Comparison of ENCODE assay signal across 1 cellular context in the genomic region with DNA sequence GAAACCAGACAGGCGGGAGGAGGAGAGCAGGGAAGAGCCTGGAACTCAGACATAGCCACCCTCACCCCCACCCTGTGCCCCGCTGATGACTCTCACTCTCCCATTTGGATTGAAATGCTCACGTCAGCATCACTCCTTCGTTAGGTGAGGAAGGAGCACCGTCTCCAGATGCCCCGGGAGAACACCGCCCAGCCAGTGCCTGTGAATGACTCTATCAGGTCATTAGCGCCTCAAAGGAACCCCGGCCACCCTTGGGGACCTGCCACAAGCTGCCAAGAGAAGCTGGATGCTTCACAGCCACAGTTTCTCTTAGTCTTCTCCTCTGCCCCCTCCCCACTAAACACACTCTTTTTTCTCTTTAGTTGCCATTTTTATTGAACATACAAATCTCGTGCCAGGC.
TF ChIP-seq lines count a peak whose summit lies in the region.

No MANE protein-coding gene starts in this region.

TF ChIP-seq in GM23338, 12 proteins besides CTCF, POLR2A, EP300 and RAD21 (continued from another document):
- TF ChIP-seq, protein P1, sequence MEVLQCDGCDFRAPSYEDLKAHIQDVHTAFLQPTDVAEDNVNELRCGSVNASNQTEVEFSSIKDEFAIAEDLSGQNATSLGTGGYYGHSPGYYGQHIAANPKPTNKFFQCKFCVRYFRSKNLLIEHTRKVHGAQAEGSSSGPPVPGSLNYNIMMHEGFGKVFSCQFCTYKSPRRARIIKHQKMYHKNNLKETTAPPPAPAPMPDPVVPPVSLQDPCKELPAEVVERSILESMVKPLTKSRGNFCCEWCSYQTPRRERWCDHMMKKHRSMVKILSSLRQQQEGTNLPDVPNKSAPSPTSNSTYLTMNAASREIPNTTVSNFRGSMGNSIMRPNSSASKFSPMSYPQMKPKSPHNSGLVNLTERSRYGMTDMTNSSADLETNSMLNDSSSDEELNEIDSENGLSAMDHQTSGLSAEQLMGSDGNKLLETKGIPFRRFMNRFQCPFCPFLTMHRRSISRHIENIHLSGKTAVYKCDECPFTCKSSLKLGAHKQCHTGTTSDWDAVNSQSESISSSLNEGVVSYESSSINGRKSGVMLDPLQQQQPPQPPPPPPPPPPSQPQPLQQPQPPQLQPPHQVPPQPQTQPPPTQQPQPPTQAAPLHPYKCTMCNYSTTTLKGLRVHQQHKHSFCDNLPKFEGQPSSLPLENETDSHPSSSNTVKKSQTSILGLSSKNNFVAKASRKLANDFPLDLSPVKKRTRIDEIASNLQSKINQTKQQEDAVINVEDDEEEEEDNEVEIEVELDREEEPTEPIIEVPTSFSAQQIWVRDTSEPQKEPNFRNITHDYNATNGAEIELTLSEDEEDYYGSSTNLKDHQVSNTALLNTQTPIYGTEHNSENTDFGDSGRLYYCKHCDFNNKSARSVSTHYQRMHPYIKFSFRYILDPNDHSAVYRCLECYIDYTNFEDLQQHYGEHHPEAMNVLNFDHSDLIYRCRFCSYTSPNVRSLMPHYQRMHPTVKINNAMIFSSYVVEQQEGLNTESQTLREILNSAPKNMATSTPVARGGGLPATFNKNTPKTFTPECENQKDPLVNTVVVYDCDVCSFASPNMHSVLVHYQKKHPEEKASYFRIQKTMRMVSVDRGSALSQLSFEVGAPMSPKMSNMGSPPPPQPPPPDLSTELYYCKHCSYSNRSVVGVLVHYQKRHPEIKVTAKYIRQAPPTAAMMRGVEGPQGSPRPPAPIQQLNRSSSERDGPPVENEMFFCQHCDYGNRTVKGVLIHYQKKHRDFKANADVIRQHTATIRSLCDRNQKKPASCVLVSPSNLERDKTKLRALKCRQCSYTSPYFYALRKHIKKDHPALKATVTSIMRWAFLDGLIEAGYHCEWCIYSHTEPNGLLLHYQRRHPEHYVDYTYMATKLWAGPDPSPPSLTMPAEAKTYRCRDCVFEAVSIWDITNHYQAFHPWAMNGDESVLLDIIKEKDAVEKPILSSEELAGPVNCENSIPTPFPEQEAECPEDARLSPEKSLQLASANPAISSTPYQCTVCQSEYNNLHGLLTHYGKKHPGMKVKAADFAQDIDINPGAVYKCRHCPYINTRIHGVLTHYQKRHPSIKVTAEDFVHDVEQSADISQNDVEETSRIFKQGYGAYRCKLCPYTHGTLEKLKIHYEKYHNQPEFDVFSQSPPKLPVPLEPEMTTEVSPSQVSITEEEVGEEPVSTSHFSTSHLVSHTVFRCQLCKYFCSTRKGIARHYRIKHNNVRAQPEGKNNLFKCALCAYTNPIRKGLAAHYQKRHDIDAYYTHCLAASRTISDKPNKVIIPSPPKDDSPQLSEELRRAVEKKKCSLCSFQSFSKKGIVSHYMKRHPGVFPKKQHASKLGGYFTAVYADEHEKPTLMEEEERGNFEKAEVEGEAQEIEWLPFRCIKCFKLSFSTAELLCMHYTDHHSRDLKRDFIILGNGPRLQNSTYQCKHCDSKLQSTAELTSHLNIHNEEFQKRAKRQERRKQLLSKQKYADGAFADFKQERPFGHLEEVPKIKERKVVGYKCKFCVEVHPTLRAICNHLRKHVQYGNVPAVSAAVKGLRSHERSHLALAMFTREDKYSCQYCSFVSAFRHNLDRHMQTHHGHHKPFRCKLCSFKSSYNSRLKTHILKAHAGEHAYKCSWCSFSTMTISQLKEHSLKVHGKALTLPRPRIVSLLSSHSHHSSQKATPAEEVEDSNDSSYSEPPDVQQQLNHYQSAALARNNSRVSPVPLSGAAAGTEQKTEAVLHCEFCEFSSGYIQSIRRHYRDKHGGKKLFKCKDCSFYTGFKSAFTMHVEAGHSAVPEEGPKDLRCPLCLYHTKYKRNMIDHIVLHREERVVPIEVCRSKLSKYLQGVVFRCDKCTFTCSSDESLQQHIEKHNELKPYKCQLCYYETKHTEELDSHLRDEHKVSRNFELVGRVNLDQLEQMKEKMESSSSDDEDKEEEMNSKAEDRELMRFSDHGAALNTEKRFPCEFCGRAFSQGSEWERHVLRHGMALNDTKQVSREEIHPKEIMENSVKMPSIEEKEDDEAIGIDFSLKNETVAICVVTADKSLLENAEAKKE (CRISPR knock-in tag; IDR thresholded peaks at IDR 0.05), result no peak
- TF ChIP-seq, protein P2, sequence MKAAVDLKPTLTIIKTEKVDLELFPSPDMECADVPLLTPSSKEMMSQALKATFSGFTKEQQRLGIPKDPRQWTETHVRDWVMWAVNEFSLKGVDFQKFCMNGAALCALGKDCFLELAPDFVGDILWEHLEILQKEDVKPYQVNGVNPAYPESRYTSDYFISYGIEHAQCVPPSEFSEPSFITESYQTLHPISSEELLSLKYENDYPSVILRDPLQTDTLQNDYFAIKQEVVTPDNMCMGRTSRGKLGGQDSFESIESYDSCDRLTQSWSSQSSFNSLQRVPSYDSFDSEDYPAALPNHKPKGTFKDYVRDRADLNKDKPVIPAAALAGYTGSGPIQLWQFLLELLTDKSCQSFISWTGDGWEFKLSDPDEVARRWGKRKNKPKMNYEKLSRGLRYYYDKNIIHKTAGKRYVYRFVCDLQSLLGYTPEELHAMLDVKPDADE (IDR thresholded peaks at IDR 0.05), result no peak
- no peak for TF ChIP-seq STAT1 (IDR thresholded peaks at IDR 0.05; ENCODE audit: unreplicated experiment)
- TF ChIP-seq ZNF331 (CRISPR knock-in tag; IDR thresholded peaks at IDR 0.05; ENCODE audit: low read depth), result no peak
- no peak for TF ChIP-seq CREB1 (CRISPR knock-in tag; IDR thresholded peaks at IDR 0.05; ENCODE audit: low read depth)
TF ChIP-seq in GM23338: peak in this region for 0.
